In the genomic region with DNA sequence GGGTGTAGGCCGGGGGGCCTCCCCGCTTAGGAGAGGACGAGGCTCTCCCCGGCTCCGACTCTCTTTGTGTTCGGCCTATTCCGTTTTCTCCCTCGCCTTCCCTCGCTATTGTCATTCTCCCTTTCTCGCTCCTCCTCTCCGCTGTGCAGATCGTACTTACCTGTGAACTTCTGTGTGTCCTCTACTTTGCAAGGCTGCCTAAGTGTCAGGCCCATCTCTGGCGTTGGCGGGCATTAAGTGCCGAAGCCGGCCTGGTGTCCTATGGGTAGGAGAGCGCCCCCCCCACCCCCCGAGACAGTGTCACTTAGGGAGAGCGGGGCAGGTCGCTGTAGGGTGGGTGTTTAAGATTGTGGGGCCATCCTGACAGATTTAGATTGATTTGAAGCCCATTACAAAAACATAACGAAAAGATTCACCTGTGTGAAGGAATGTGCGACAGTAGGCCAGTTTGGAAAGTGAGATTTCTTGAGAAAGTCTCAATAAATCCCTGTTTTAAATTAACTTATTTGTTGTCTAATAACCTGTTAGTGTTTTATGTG, we compare ENCODE assay signal across 8 cellular contexts. TPM values are rescaled to one million over a fixed set of nuclear protein-coding genes. Genes with fewer than 3 reads are reported as not detected.
A peak's percentile ranks its signal among the peaks of the same experiment; 100 is the strongest.
DNase-seq lines count a peak whose midpoint lies in the region; ATAC-seq, FAIRE-seq and TF ChIP-seq lines count a peak whose summit lies in the region.

No MANE protein-coding gene starts in this region.

- DNase-seq in EL (peak; percentile 28), HUDEP-2 (lab: John Stamatoyannopoulos, UW; ENCODE audit: unreplicated experiment in 76 of 76) (peak in 56 of 76 experiments; percentile 4 to 66 (median 38)), bronchial epithelial cell (ENCODE audit: low read depth) (no peak), kidney epithelial cell (ENCODE audit: low read depth) (no peak), epidermal melanocyte (ENCODE audit: insufficient read length, low spot score) (no peak)
- DNase-seq in T-helper 2 cell treated with Interferon-gamma antibody and Interleukin-4, amounts not matched to agents 5 μg/mL and 100 μg/mL, for 36 hours (ENCODE audit: low spot score): peak; percentile 30
- peak; percentile 44 to 59 for DNase-seq in stimulated activated CD4-positive, alpha-beta T cell treated with anti-CD3 and anti-CD28 coated beads, Interleukin-2, amount 100 ng/mL, for 24 hours

- peaks cover 23% of the 10 kb centered on the region for H3K4me1 Mint-ChIP-seq in T-helper 2 cell treated with Interferon-gamma antibody and Interleukin-4, amounts not matched to agents 5 μg/mL and 100 μg/mL, for 36 hours (ENCODE audit: low read depth)

- H3K4me3 ChIP-seq in bronchial epithelial cell (ENCODE audit: low read depth, low read length) (peak overlapping the region; percentile 81), kidney epithelial cell (ENCODE audit: low read depth, low read length) (peak overlapping the region; percentile 88)

- TF ChIP-seq CTCF in bronchial epithelial cell (IDR thresholded peaks at IDR 0.05; ENCODE audit: insufficient read depth, low read length, severe bottlenecking) (no peak), kidney epithelial cell (IDR thresholded peaks at IDR 0.05; ENCODE audit: insufficient read depth, low read length, poor library complexity, severe bottlenecking) (no peak)

- FAIRE-seq in bronchial epithelial cell (lab: Jason Lieb, UNC): no peak

- H3K27me3 ChIP-seq in bronchial epithelial cell (ENCODE audit: control insufficient read depth, insufficient read depth, low read length) (no peaks in the 10 kb centered on the region), kidney epithelial cell (ENCODE audit: control insufficient read depth, insufficient read depth, low read length) (no peaks in the 10 kb centered on the region)

- peaks cover 73% of the 10 kb centered on the region for H3K36me3 Mint-ChIP-seq in T-helper 2 cell treated with Interferon-gamma antibody and Interleukin-4, amounts not matched to agents 5 μg/mL and 100 μg/mL, for 36 hours (ENCODE audit: low read depth)

- H3K36me3 ChIP-seq in bronchial epithelial cell (ENCODE audit: control insufficient read depth, insufficient read depth, low read length): peaks cover 4% of the 10 kb centered on the region
- peaks cover 2% of the 10 kb centered on the region for H3K36me3 ChIP-seq in kidney epithelial cell (ENCODE audit: control insufficient read depth, insufficient read depth, low read length)

- peak overlapping the region; percentile 98 for H3K4me3 Mint-ChIP-seq in T-helper 2 cell treated with Interferon-gamma antibody and Interleukin-4, amounts not matched to agents 5 μg/mL and 100 μg/mL, for 36 hours

- peaks cover 23% of the 10 kb centered on the region for H3K9me3 Mint-ChIP-seq in T-helper 2 cell treated with Interferon-gamma antibody and Interleukin-4, amounts not matched to agents 5 μg/mL and 100 μg/mL, for 36 hours

- H3K27ac Mint-ChIP-seq in T-helper 2 cell treated with Interferon-gamma antibody and Interleukin-4, amounts not matched to agents 5 μg/mL and 100 μg/mL, for 36 hours: peak overlapping the region; percentile 98

- ATAC-seq in GM21515 (IDR thresholded peaks at IDR 0.05; ENCODE audit: unreplicated experiment): peak; percentile 33

- no peaks in the 10 kb centered on the region for H3K27me3 Mint-ChIP-seq in T-helper 2 cell treated with Interferon-gamma antibody and Interleukin-4, amounts not matched to agents 5 μg/mL and 100 μg/mL, for 36 hours (ENCODE audit: low read depth)

RNA-seq across cellular contexts. Expression of a gene that starts 0.6 kb away (rescaled TPM):
- total RNA-seq in bronchial epithelial cell: 17.1 and 27.8 TPM in 2 replicates
- total RNA-seq in kidney epithelial cell: 17.5 and 25.0 TPM in 2 replicates

Comparison
In these comparisons a context has a peak if more than half of its experiments do, and no peak if none do; other contexts are left out.
1. DNase-seq: peak in EL (single experiment), HUDEP-2 (56 of 76), T-helper 2 cell treated with Interferon-gamma antibody and Interleukin-4, amounts not matched to agents 5 μg/mL and 100 μg/mL, for 36 hours (single experiment) and stimulated activated CD4-positive, alpha-beta T cell treated with anti-CD3 and anti-CD28 coated beads, Interleukin-2, amount 100 ng/mL, for 24 hours (2 of 2); none in bronchial epithelial cell (single experiment), kidney epithelial cell (single experiment) and epidermal melanocyte (single experiment).